In genomic region chr6:86500035-86500434, GRCh38 we compare ENCODE assay signal across 20 cellular contexts.
"Had no signal": no experiment of that assay in that cellular context is flagged by ENCODE, and none has a peak within 500 bp of the region (broad histone marks: within the 10 kb centered on the region; RNA-seq: fewer than 3 reads in every experiment).

No MANE protein-coding gene starts in this region.

- H3K4me1 ChIP-seq: SJSA1 had no signal

- H3K9me3 ChIP-seq: MG63, SJSA1 had no signal

- DNase-seq: IMR-90, Karpas-422, KG1, MG63, NCI-H1092, NCI-H1105 treated with DMSO at 0.1 percent for 48 hours, NCI-H1417 treated with DMSO at 0.1 percent for 48 hours, NCI-H146, NCI-H1694 treated with DMSO at 0.1 percent for 48 hours, NCI-H1930, NCI-H2081, NCI-H2107, NCI-H2227 treated with DMSO at 0.1 percent for 48 hours, NCI-H524, NCI-H526 treated with DMSO at 0.1 percent for 48 hours, NCI-H748 treated with DMSO at 0.1 percent for 48 hours, Right ventricle myocardium superior, RPMI8226, SIG-M5 had no signal

- H3K4me3 ChIP-seq: MG63, SJSA1 had no signal

- H3K36me3 ChIP-seq: MG63, SJSA1 had no signal

- H3K27ac ChIP-seq: SJSA1 had no signal

- H3K27me3 ChIP-seq: MG63, SJSA1 had no signal
